Comparison of ENCODE assay signal across 1 cellular context in genomic region chr3:180624714-180625113, GRCh38.
TF ChIP-seq lines count a peak whose summit lies in the region.

No MANE protein-coding gene starts in this region.

TF ChIP-seq in WTC11, 78 proteins besides CTCF, POLR2A, EP300 and RAD21 (continued from another document):
- TF ChIP-seq, protein P1, sequence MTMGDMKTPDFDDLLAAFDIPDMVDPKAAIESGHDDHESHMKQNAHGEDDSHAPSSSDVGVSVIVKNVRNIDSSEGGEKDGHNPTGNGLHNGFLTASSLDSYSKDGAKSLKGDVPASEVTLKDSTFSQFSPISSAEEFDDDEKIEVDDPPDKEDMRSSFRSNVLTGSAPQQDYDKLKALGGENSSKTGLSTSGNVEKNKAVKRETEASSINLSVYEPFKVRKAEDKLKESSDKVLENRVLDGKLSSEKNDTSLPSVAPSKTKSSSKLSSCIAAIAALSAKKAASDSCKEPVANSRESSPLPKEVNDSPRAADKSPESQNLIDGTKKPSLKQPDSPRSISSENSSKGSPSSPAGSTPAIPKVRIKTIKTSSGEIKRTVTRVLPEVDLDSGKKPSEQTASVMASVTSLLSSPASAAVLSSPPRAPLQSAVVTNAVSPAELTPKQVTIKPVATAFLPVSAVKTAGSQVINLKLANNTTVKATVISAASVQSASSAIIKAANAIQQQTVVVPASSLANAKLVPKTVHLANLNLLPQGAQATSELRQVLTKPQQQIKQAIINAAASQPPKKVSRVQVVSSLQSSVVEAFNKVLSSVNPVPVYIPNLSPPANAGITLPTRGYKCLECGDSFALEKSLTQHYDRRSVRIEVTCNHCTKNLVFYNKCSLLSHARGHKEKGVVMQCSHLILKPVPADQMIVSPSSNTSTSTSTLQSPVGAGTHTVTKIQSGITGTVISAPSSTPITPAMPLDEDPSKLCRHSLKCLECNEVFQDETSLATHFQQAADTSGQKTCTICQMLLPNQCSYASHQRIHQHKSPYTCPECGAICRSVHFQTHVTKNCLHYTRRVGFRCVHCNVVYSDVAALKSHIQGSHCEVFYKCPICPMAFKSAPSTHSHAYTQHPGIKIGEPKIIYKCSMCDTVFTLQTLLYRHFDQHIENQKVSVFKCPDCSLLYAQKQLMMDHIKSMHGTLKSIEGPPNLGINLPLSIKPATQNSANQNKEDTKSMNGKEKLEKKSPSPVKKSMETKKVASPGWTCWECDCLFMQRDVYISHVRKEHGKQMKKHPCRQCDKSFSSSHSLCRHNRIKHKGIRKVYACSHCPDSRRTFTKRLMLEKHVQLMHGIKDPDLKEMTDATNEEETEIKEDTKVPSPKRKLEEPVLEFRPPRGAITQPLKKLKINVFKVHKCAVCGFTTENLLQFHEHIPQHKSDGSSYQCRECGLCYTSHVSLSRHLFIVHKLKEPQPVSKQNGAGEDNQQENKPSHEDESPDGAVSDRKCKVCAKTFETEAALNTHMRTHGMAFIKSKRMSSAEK (CRISPR knock-in tag; IDR thresholded peaks at IDR 0.05; ENCODE audit: borderline replicate concordance) = no peak
- no peak for TF ChIP-seq ERG (CRISPR knock-in tag; IDR thresholded peaks at IDR 0.05)
- no peak for TF ChIP-seq PRDM15 (CRISPR knock-in tag; IDR thresholded peaks at IDR 0.05)
- TF ChIP-seq, protein P2, sequence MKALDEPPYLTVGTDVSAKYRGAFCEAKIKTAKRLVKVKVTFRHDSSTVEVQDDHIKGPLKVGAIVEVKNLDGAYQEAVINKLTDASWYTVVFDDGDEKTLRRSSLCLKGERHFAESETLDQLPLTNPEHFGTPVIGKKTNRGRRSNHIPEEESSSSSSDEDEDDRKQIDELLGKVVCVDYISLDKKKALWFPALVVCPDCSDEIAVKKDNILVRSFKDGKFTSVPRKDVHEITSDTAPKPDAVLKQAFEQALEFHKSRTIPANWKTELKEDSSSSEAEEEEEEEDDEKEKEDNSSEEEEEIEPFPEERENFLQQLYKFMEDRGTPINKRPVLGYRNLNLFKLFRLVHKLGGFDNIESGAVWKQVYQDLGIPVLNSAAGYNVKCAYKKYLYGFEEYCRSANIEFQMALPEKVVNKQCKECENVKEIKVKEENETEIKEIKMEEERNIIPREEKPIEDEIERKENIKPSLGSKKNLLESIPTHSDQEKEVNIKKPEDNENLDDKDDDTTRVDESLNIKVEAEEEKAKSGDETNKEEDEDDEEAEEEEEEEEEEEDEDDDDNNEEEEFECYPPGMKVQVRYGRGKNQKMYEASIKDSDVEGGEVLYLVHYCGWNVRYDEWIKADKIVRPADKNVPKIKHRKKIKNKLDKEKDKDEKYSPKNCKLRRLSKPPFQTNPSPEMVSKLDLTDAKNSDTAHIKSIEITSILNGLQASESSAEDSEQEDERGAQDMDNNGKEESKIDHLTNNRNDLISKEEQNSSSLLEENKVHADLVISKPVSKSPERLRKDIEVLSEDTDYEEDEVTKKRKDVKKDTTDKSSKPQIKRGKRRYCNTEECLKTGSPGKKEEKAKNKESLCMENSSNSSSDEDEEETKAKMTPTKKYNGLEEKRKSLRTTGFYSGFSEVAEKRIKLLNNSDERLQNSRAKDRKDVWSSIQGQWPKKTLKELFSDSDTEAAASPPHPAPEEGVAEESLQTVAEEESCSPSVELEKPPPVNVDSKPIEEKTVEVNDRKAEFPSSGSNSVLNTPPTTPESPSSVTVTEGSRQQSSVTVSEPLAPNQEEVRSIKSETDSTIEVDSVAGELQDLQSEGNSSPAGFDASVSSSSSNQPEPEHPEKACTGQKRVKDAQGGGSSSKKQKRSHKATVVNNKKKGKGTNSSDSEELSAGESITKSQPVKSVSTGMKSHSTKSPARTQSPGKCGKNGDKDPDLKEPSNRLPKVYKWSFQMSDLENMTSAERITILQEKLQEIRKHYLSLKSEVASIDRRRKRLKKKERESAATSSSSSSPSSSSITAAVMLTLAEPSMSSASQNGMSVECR (CRISPR knock-in tag; IDR thresholded peaks at IDR 0.05; ENCODE audit: borderline replicate concordance) = no peak
- TF ChIP-seq ZNF138 (CRISPR knock-in tag; conservative IDR thresholded peaks at IDR 0.05) = no peak
- TF ChIP-seq NR1H2 (CRISPR knock-in tag; IDR thresholded peaks at IDR 0.05) = no peak
